In the genomic region with DNA sequence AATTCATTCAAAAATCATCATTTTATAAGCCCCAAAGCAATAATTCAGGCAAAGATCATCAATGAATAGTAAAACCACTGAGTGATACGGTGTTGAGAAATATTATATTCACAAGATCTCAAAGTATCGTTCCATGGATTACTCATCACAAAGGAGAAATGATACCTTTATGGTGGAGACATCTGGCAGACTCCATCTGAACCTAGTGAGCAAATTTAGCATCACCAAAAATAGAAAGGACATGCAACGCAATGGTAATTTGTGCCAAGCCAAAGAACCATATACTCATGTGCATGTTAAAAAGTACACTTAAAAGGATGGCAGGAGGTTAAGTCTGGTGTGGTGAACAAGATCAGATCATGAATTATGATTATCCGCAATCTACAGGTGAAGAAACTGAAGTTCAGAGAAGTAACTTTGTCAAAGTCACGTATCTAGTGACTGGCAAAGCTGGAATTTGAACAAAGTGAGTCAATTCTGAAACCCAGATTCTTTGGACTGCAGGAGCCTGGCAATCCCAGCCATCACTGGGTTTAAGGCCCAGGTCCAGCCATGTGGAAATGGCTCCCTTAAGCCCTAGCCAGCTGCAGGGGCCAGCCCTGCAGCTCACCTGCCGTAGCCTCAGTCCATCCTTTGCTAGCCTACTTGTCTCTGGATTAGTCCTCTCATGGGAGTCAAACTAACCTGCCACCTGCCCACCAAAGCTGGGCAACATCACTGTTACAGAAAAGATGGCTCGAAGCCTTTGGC, we compare ENCODE assay signal across 20 cellular contexts.
A peak's percentile ranks its signal among the peaks of the same experiment; 100 is the strongest.
DNase-seq lines count a peak whose midpoint lies in the region; ATAC-seq and TF ChIP-seq lines count a peak whose summit lies in the region.
"Had no signal": no experiment of that assay in that cellular context is flagged by ENCODE, and none has a peak within 500 bp of the region (broad histone marks: within the 10 kb centered on the region; RNA-seq: fewer than 3 reads in every experiment).

No MANE protein-coding gene starts in this region.

- H3K36me3 ChIP-seq in heart right ventricle, result no peaks in the 10 kb centered on the region
- peaks cover 6% of the 10 kb centered on the region for H3K36me3 ChIP-seq in left ventricle myocardium inferior
- H3K36me3 ChIP-seq: BE2C; BLaER1 treated with 17β-estradiol and CSF1 and Interleukin-3, amounts not matched to agents 10 nM and 100 nM; HAP-1 had no signal

- intact Hi-C loops in Right ventricle myocardium inferior (cut with DNase I) (no loop called here), cardiac septum (cut with DNase I) (no loop called here), heart right ventricle (cut with DNase I) (loop anchor here in 1 of 10 donors (5.0 kb wide), 1 partner anchor 818 kb away; no protein-coding TSS in a partner anchor), left ventricle myocardium inferior (cut with micrococcal nuclease) (no loop called here)

- WGBS in heart right ventricle, 2 donors, result 74 to 76% methylated on average over 7 of the region's 7 CpGs

- ATAC-seq in Right ventricle myocardium inferior (peak; percentile 42), heart right ventricle (peak in 5 of 8 donors; percentile 47 to 70 (median 56))
- ATAC-seq: GM12878 had no signal

- no peaks in the 10 kb centered on the region for H3K27me3 ChIP-seq in heart right ventricle
- no peaks in the 10 kb centered on the region for H3K27me3 ChIP-seq in left ventricle myocardium inferior (ENCODE audit: low read depth)
- H3K27me3 ChIP-seq: BE2C; BLaER1 treated with 17β-estradiol and CSF1 and Interleukin-3, amounts not matched to agents 10 nM and 100 nM had no signal

- H3K27ac ChIP-seq in heart right ventricle (peak overlapping the region in 1 of 10 donors; percentile 25), left ventricle myocardium inferior (replicated peaks) (no peak overlapping the region)
- H3K27ac ChIP-seq: 22Rv1; BLaER1 treated with 17β-estradiol and CSF1 and Interleukin-3, amounts not matched to agents 10 nM and 100 nM had no signal

- H3K9me3 ChIP-seq in heart right ventricle, result peaks cover 0 to 28% (median 4%) of the 10 kb centered on the region in 11 donors
- H3K9me3 ChIP-seq in left ventricle myocardium inferior (replicated peaks), result peaks cover 24% of the 10 kb centered on the region
- H3K9me3 ChIP-seq: BE2C, HAP-1 had no signal

- TF ChIP-seq CTCF in heart right ventricle (IDR thresholded peaks at IDR 0.05) (no peak), left ventricle myocardium inferior (IDR thresholded peaks at IDR 0.05; ENCODE audit: borderline replicate concordance) (no peak)

- DNase-seq in Right ventricle myocardium inferior (ENCODE audit: missing footprints) (no peak), cardiac septum (ENCODE audit: low spot score) (no peak), heart right ventricle (no peak), left ventricle myocardium inferior (no peak), myocyte (ENCODE audit: low read depth) (peak; percentile 39), T-helper 2 cell (no peak)
- DNase-seq: AML-193; BE2C; CD4-positive, alpha-beta T cell; CD8-positive, alpha-beta memory T cell; DMS 273 treated with DMSO at 0.1 percent for 48 hours; DMS79; EL; GDM1; GOT3; HFFc6 had no signal

- H3K4me3 ChIP-seq in heart right ventricle, result no peak overlapping the region
- H3K4me3 ChIP-seq in left ventricle myocardium inferior, result no peak overlapping the region
- H3K4me3 ChIP-seq: BLaER1 treated with 17β-estradiol and CSF1 and Interleukin-3, amounts not matched to agents 10 nM and 100 nM; GM12878; HAP-1 had no signal

- H3K4me1 ChIP-seq in heart right ventricle (peaks cover 0 to 14% (median 0%) of the 10 kb centered on the region in 9 donors), left ventricle myocardium inferior (peaks cover 13% of the 10 kb centered on the region)
- H3K4me1 ChIP-seq: BE2C; BLaER1 treated with 17β-estradiol and CSF1 and Interleukin-3, amounts not matched to agents 10 nM and 100 nM had no signal
